9 cellular contexts compared by ENCODE assay signal in genomic region chr11:11171854-11172253, GRCh38.
DNase-seq lines count a peak whose midpoint lies in the region; ATAC-seq and TF ChIP-seq lines count a peak whose summit lies in the region.
"Had no signal": no experiment of that assay in that cellular context is flagged by ENCODE, and none has a peak within 500 bp of the region (broad histone marks: within the 10 kb centered on the region; RNA-seq: fewer than 3 reads in every experiment).

No MANE protein-coding gene starts in this region.

- no peak overlapping the region for H3K27ac Mint-ChIP-seq in progenitor cell of endocrine pancreas

- peak; percentile 53 for DNase-seq in GM12864 (ENCODE audit: low read depth)
- peak; percentile 46 for DNase-seq in GM20000 (ENCODE audit: low spot score)
- no peak for DNase-seq in COR-L47 (lab: John Stamatoyannopoulos, UW)
- no peak for DNase-seq in GM13976 (ENCODE audit: low spot score)
- DNase-seq in epidermal melanocyte (ENCODE audit: insufficient read length, low spot score) = no peak
- DNase-seq in progenitor cell of endocrine pancreas (ENCODE audit: low spot score, unreplicated experiment) = no peak

- H3K4me1 Mint-ChIP-seq in progenitor cell of endocrine pancreas (ENCODE audit: low read depth) = no peaks in the 10 kb centered on the region

- no peaks in the 10 kb centered on the region for H3K36me3 Mint-ChIP-seq in progenitor cell of endocrine pancreas (ENCODE audit: insufficient read depth)

- TF ChIP-seq CTCF in GM12864 (IDR thresholded peaks at IDR 0.05; ENCODE audit: low read depth, low read length, missing control alignments) (no peak), GM20000 (IDR thresholded peaks at IDR 0.05; ENCODE audit: extremely low read depth, missing control alignments) (no peak), GM13976 (IDR thresholded peaks at IDR 0.05; ENCODE audit: borderline replicate concordance, control extremely low read depth, extremely low read depth, insufficient read depth, missing control alignments) (no peak), progenitor cell of endocrine pancreas (IDR thresholded peaks at IDR 0.05; ENCODE audit: unreplicated experiment) (no peak)

- no peaks in the 10 kb centered on the region for H3K9me3 Mint-ChIP-seq in progenitor cell of endocrine pancreas (ENCODE audit: low read depth)

- in situ Hi-C loops in GM13976 (cut with MboI; ENCODE audit: low sequenced_read_pairs, unreplicated experiment) = no loop called here

- no peaks in the 10 kb centered on the region for H3K27me3 ChIP-seq in esophagus (ENCODE audit: control insufficient read depth in 1 of 2, insufficient read depth in 2 of 2, low read length in 2 of 2)

- peak; percentile 85 for ATAC-seq in HG03558 (IDR thresholded peaks at IDR 0.05; ENCODE audit: extremely low read depth, unreplicated experiment)
- ATAC-seq: HCT116 had no signal

- peaks cover 5% of the 10 kb centered on the region for H3K27me3 Mint-ChIP-seq in progenitor cell of endocrine pancreas

- H3K27ac ChIP-seq in esophagus (ENCODE audit: low read depth in 2 of 2, low read length in 1 of 2) = peak overlapping the region; percentile 21 to 26

- WGBS in esophagus, 2 donors = 70 to 83% methylated on average over 1 of the region's 1 CpG

- H3K9me3 ChIP-seq in esophagus (ENCODE audit: control insufficient read depth in 2 of 2, insufficient read depth in 1 of 2, low read depth in 1 of 2, low read length in 1 of 2) = no peaks in the 10 kb centered on the region

- H3K4me3 ChIP-seq in GM12864 (ENCODE audit: low read depth, low read length) (no peak overlapping the region), esophagus (ENCODE audit: low read depth in 1 of 2, low read length in 2 of 2) (no peak overlapping the region)

- no peaks in the 10 kb centered on the region for H3K36me3 ChIP-seq in esophagus (ENCODE audit: control insufficient read depth in 2 of 2, insufficient read depth in 2 of 2, low read length in 1 of 2)

- peaks cover 0 to 2% of the 10 kb centered on the region in 2 donors for H3K4me1 ChIP-seq in esophagus (ENCODE audit: control insufficient read depth in 2 of 2, insufficient read depth in 2 of 2, low read length in 1 of 2)

- no peak overlapping the region for H3K4me3 Mint-ChIP-seq in progenitor cell of endocrine pancreas (ENCODE audit: low read depth)

Comparison
In these comparisons a context has a peak if more than half of its experiments do, and no peak if none do; other contexts are left out.
1. DNase-seq: peak in GM12864 (single experiment) and GM20000 (single experiment); none in COR-L47 (single experiment), GM13976 (single experiment), epidermal melanocyte (single experiment) and progenitor cell of endocrine pancreas (single experiment).